In the genomic region with DNA sequence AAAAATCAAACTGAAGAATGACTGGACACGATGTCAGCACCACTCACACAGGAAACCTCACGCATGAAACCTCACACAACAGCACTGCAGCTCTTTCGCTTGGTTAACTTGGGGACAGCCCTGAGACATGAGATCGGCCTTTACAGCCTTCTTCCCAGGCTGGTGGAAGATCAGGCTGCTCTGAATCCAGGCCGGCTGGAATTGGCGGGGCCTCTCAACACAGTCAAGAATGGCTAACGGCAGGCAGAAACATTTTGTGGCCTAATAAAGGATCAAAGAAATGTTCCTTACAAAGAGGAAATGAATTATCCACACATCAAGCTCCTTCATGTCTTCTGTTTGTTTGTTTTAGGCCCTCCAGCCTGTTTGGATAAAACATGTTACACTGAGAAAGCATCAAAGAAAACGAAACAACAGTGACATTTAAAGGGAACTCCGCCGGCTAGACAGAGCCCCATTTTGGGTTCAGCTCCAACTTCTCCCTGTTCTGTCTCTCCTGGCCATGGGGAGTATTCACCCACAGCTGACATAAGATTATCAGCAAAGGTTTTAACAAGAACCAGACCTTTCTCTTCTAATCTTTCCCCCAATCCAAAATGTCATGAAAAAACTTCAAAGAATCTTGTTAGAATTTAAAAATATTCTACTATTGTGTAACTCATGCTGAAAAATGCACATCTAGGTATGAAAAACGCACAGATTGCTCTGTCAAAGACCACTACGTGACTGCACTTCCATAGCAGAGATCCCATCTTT, we compare ENCODE assay signal across 10 cellular contexts.
A peak's percentile ranks its signal among the peaks of the same experiment; 100 is the strongest.
DNase-seq lines count a peak whose midpoint lies in the region; ATAC-seq and TF ChIP-seq lines count a peak whose summit lies in the region.
"Had no signal": no experiment of that assay in that cellular context is flagged by ENCODE, and none has a peak within 500 bp of the region (broad histone marks: within the 10 kb centered on the region; RNA-seq: fewer than 3 reads in every experiment).

No MANE protein-coding gene starts in this region.

- peak overlapping the region; percentile 81 for H2AK5ac ChIP-seq in IMR-90 (ENCODE audit: low read depth, low read length)

- BruUV-seq in IMR-90 (replicated peaks; lab: Mats Ljungman, UMichigan) (no TSS peak), OCI-LY7 (replicated peaks; lab: Mats Ljungman, UMichigan) (no TSS peak)

- H2BK120ac ChIP-seq in IMR-90 (ENCODE audit: low read depth, low read length), result peak overlapping the region; percentile 60

- dilution Hi-C loops in IMR-90 (cut with HindIII; ENCODE audit: low sequenced_read_pairs, unreplicated experiment), result no loop called here

- peaks cover 46 to 67% of the 10 kb centered on the region in 2 experiments for H3K79me1 ChIP-seq in IMR-90 (ENCODE audit: low read depth in 1 of 2, low read length in 2 of 2)

- peak overlapping the region; percentile 83 for H3K9ac ChIP-seq in IMR-90 (ENCODE audit: low read depth, low read length)

- H3K9me3 ChIP-seq in IMR-90 (ENCODE audit: control insufficient read depth, insufficient read depth, low read length), result no peaks in the 10 kb centered on the region
- no peaks in the 10 kb centered on the region for H3K9me3 ChIP-seq in OCI-LY7 (ENCODE audit: low read length)

- H4K20me1 ChIP-seq in IMR-90 (ENCODE audit: insufficient read depth, low read length) (peaks cover 14% of the 10 kb centered on the region; the same call in 1 of the 2 replicates), OCI-LY7 (ENCODE audit: insufficient read depth, low read length) (no peaks in the 10 kb centered on the region)

- no peaks in the 10 kb centered on the region for H3K79me2 ChIP-seq in OCI-LY7 (ENCODE audit: insufficient read depth, low read depth, low read length)

- H3K4me2 ChIP-seq in IMR-90 (ENCODE audit: low read depth, low read length), result peak overlapping the region; percentile 96
- no peak overlapping the region for H3K4me2 ChIP-seq in OCI-LY7 (ENCODE audit: low read length)

- H3K56ac ChIP-seq in IMR-90 (ENCODE audit: extremely low read depth, insufficient read depth, low read length), result peak overlapping the region; percentile 82

- H3K4me1 ChIP-seq in IMR-90 (ENCODE audit: control insufficient read depth, insufficient read depth, low read length) (peaks cover 18% of the 10 kb centered on the region), OCI-LY7 (ENCODE audit: insufficient read depth, low read length, poor library complexity, severe bottlenecking) (peaks cover 5% of the 10 kb centered on the region)

- H3K4me3 ChIP-seq in IMR-90 (ENCODE audit: insufficient read depth, low read depth, low read length), result peak overlapping the region; percentile 31; the same call in 1 of the 2 replicates
- no peak overlapping the region for H3K4me3 ChIP-seq in epithelial cell of esophagus (ENCODE audit: low read length)
- no peak overlapping the region for H3K4me3 ChIP-seq in OCI-LY7 (ENCODE audit: low read depth, low read length, poor library complexity, severe bottlenecking)

- H2AK9ac ChIP-seq in IMR-90 (replicated peaks; ENCODE audit: low read depth, low read length, poor library complexity), result peak overlapping the region; percentile 74

- H3K27ac ChIP-seq in IMR-90 (ENCODE audit: insufficient read depth, low read length) (peak overlapping the region; percentile 97), OCI-LY7 (ENCODE audit: low read depth, low read length, poor library complexity, severe bottlenecking) (no peak overlapping the region)

- DNase-seq in AG08395 (ENCODE audit: low spot score) (peak; percentile 72), IMR-90 (peak; percentile 63), epithelial cell of esophagus (ENCODE audit: low read depth) (peak; percentile 79), natural killer cell (no peak), type B pancreatic cell (ENCODE audit: extremely low spot score, unreplicated experiment) (no peak), OCI-LY7 (ENCODE audit: low spot score) (no peak), mucosa of gallbladder (ENCODE audit: low spot score) (no peak)
- DNase-seq: activated CD8-positive, alpha-beta memory T cell treated with anti-CD3 and anti-CD28 coated beads, Interleukin-2, amount 50 U/mL, for 48 hours; stimulated activated CD4-positive, alpha-beta T cell treated with anti-CD3 and anti-CD28 coated beads, Interleukin-2, amount 100 ng/mL, for 48 hours had no signal

- H4K91ac ChIP-seq in IMR-90 (ENCODE audit: insufficient read depth, low read depth, low read length), result peak overlapping the region; percentile 95

- ATAC-seq in IMR-90 (ENCODE audit: low read depth), result peak; percentile 73
- peak; percentile 55 to 92 (median 79) for ATAC-seq in natural killer cell
- no peak for ATAC-seq in GM18505 (IDR thresholded peaks at IDR 0.05; ENCODE audit: unreplicated experiment)

- no peaks in the 10 kb centered on the region for H3K27me3 ChIP-seq in IMR-90 (ENCODE audit: control insufficient read depth, insufficient read depth, low read length)

- in situ Hi-C loops in IMR-90 (cut with MboI; ENCODE audit: low sequenced_read_pairs), result no loop called here

- CTCF ChIA-PET in IMR-90 (lab: Yijun Ruan, JAX) (interaction anchor here (0.7 to 1.9 kb wide), 4 partner anchors 10 to 409 kb away, joined by 3 to 5 read pairs (median 3); no protein-coding TSS in a partner anchor), OCI-LY7 (lab: Charles Lee; ENCODE audit: unreplicated experiment) (no interaction called here)

- H2AFZ ChIP-seq in IMR-90 (replicated peaks; ENCODE audit: low read length, poor library complexity), result peak overlapping the region; percentile 83
- no peak overlapping the region for H2AFZ ChIP-seq in OCI-LY7 (ENCODE audit: low read length)

- H3K27ac Mint-ChIP-seq in natural killer cell, result no peak overlapping the region
- no peak overlapping the region for H3K27ac Mint-ChIP-seq in type B pancreatic cell

- TF ChIP-seq CTCF in IMR-90 (conservative IDR thresholded peaks at IDR 0.05; ENCODE audit: low read depth, low read length) (no peak), epithelial cell of esophagus (IDR thresholded peaks at IDR 0.05; ENCODE audit: insufficient read depth, low read depth, low read length, missing control alignments) (no peak), natural killer cell (IDR thresholded peaks at IDR 0.05) (no peak), type B pancreatic cell (conservative IDR thresholded peaks at IDR 0.05) (no peak), OCI-LY7 (conservative IDR thresholded peaks at IDR 0.05; ENCODE audit: low read length) (no peak)

- peaks cover 17% of the 10 kb centered on the region for H3K9me1 ChIP-seq in IMR-90 (ENCODE audit: insufficient read depth, low read length)

- H3K4me1 Mint-ChIP-seq in natural killer cell (peaks cover 20 to 24% of the 10 kb centered on the region in 2 donors), type B pancreatic cell (ENCODE audit: unreplicated experiment) (peaks cover 4% of the 10 kb centered on the region)

- H4K5ac ChIP-seq in IMR-90 (ENCODE audit: low read depth, low read length), result peak overlapping the region; percentile 98

- H3K36me3 Mint-ChIP-seq in natural killer cell, result peaks cover 5% of the 10 kb centered on the region
- H3K36me3 Mint-ChIP-seq in type B pancreatic cell, result peaks cover 14% of the 10 kb centered on the region

- peak overlapping the region; percentile 72; the same call in 1 of the 3 replicates for H2BK15ac ChIP-seq in IMR-90 (ENCODE audit: low read depth, low read length)

- H3K18ac ChIP-seq in IMR-90 (ENCODE audit: low read depth, low read length), result peak overlapping the region; percentile 97

- no peaks in the 10 kb centered on the region for H3K9me2 ChIP-seq in OCI-LY7 (ENCODE audit: insufficient read depth, low read length)

- peaks cover 3 to 6% of the 10 kb centered on the region in 2 donors for H3K27me3 Mint-ChIP-seq in natural killer cell (ENCODE audit: low read depth in 2 of 2)
- no peaks in the 10 kb centered on the region for H3K27me3 Mint-ChIP-seq in type B pancreatic cell

- peak overlapping the region; percentile 89 for H3K14ac ChIP-seq in IMR-90 (replicated peaks; ENCODE audit: low read depth, low read length)

- H3K23ac ChIP-seq in IMR-90 (ENCODE audit: low read depth, low read length), result peak overlapping the region; percentile 98

- intact Hi-C loops in IMR-90 (cut with micrococcal nuclease) (no loop called here), natural killer cell (cut with micrococcal nuclease) (no loop called here), OCI-LY7 (cut with micrococcal nuclease; ENCODE audit: unreplicated experiment) (no loop called here)

- peak overlapping the region; percentile 69 to 83 for H4K8ac ChIP-seq in IMR-90 (ENCODE audit: low read depth in 2 of 2, low read length in 2 of 2)

- no peak overlapping the region; the same call in none of the 2 replicates for H2BK20ac ChIP-seq in IMR-90 (ENCODE audit: low read depth, low read length)

- POLR2A ChIA-PET in IMR-90 (lab: Charles Lee; ENCODE audit: unreplicated experiment) (no interaction called here), OCI-LY7 (lab: Charles Lee) (interaction anchor here (0.8 to 1.0 kb wide), 2 partner anchors 8 to 11 kb away, joined by 4 read pairs; no protein-coding TSS in a partner anchor)

- H3K36me3 ChIP-seq in IMR-90 (ENCODE audit: control insufficient read depth, insufficient read depth, low read length), result peaks cover 8% of the 10 kb centered on the region; the same call in 1 of the 2 replicates
- peaks cover 37% of the 10 kb centered on the region for H3K36me3 ChIP-seq in OCI-LY7 (ENCODE audit: insufficient read depth, low read length)

- TF ChIP-seq POLR2A in IMR-90 (IDR thresholded peaks at IDR 0.05; ENCODE audit: low read depth, low read length) (no peak), GM18505 (IDR thresholded peaks at IDR 0.05; ENCODE audit: borderline replicate concordance, extremely low read depth, insufficient read depth, insufficient read length) (no peak)

- no peaks in the 10 kb centered on the region for H3K9me3 Mint-ChIP-seq in natural killer cell
- H3K9me3 Mint-ChIP-seq in type B pancreatic cell, result peaks cover 5% of the 10 kb centered on the region

- H3K4ac ChIP-seq in IMR-90 (ENCODE audit: low read depth, low read length), result peak overlapping the region; percentile 87

- H2BK5ac ChIP-seq in IMR-90 (ENCODE audit: low read depth, low read length, poor library complexity, severe bottlenecking), result peak overlapping the region; percentile 94

- H3K4me3 Mint-ChIP-seq in natural killer cell (peak overlapping the region; percentile 43), type B pancreatic cell (no peak overlapping the region)

- 17% methylated on average over 3 of the region's 12 CpGs; no CpG with 5 or more reads in 1 of the 2 experiments for WGBS in IMR-90 (ENCODE audit: extremely low coverage in 2 of 2, insufficient read length in 1 of 2), 2 experiments

- no peak for TF ChIP-seq RAD21 in IMR-90 (IDR thresholded peaks at IDR 0.05; ENCODE audit: low read length)

TF ChIP-seq in IMR-90, 13 proteins besides CTCF, POLR2A, EP300 and RAD21:
- TF ChIP-seq CEBPB (IDR thresholded peaks at IDR 0.05; ENCODE audit: low read depth, low read length) (peak; percentile 52), NFE2L2 (IDR thresholded peaks at IDR 0.05; ENCODE audit: low read depth, low read length) (no peak)

Comparison
In these comparisons a context has a peak if more than half of its experiments do, and no peak if none do; other contexts are left out.
1. DNase-seq: peak in AG08395 (single experiment), IMR-90 (single experiment) and epithelial cell of esophagus (single experiment); none in natural killer cell (single experiment), type B pancreatic cell (single experiment), OCI-LY7 (single experiment) and mucosa of gallbladder (single experiment).